In genomic region chr12:78863482-78864427, GRCh38 we compare ENCODE assay signal across 8 cellular contexts. TPM values are rescaled to one million over a fixed set of nuclear protein-coding genes. Genes with fewer than 3 reads are reported as not detected.
DNase-seq lines count a peak whose midpoint lies in the region; ATAC-seq and TF ChIP-seq lines count a peak whose summit lies in the region.

No MANE protein-coding gene starts in this region.

- H3K27ac ChIP-seq in coronary artery (no peak overlapping the region), upper lobe of left lung (no peak overlapping the region)

- peaks cover 10% of the 10 kb centered on the region for H3K4me1 Mint-ChIP-seq in stimulated activated naive CD8-positive, alpha-beta T cell treated with anti-CD3 and anti-CD28 coated beads, Interleukin-15, amount 100 ng/mL, for 72 hours

- DNase-seq in stimulated activated naive CD8-positive, alpha-beta T cell treated with anti-CD3 and anti-CD28 coated beads, Interleukin-15, Interleukin-2, amounts not matched to agents 100 U/mL and 50 U/mL, for 24 hours, result peak; percentile 4
- DNase-seq in stimulated activated naive CD8-positive, alpha-beta T cell treated with anti-CD3 and anti-CD28 coated beads, Interleukin-15, amount 100 ng/mL, for 72 hours, result no peak
- peak; percentile 95 for DNase-seq in NCI-H510A treated with DMSO at 0.1 percent for 48 hours (lab: John Stamatoyannopoulos, UW)
- DNase-seq in coronary artery (ENCODE audit: low spot score), result no peak
- DNase-seq in lower leg skin (ENCODE audit: low spot score in 2 of 2), result peak in 1 of 2 donors; percentile 85
- DNase-seq in upper lobe of left lung, result peak; percentile 43 to 88

- no peak for TF ChIP-seq CTCF in coronary artery (IDR thresholded peaks at IDR 0.05)
- TF ChIP-seq CTCF in lower leg skin (IDR thresholded peaks at IDR 0.05), result no peak
- no peak for TF ChIP-seq CTCF in upper lobe of left lung (IDR thresholded peaks at IDR 0.05)

- 1 to 2% methylated on average over 41 of the region's 41 CpGs for WGBS in lower leg skin, 2 donors
- 3 to 6% methylated on average over 23 to 41 of the region's 41 CpGs for WGBS in upper lobe of left lung, 2 donors

- ATAC-seq in stimulated activated naive CD8-positive, alpha-beta T cell treated with anti-CD3 and anti-CD28 coated beads, Interleukin-15, Interleukin-2, amounts not matched to agents 100 U/mL and 50 U/mL, for 24 hours, result no peak
- ATAC-seq in stimulated activated naive CD8-positive, alpha-beta T cell treated with anti-CD3 and anti-CD28 coated beads, Interleukin-15, amount 100 ng/mL, for 72 hours, result no peak
- ATAC-seq in HG03135 (IDR thresholded peaks at IDR 0.05; ENCODE audit: unreplicated experiment) (peak; percentile 48), upper lobe of left lung (ENCODE audit: low FRiP score in 2 of 2) (peak; percentile 73 to 85), HG03025 (IDR thresholded peaks at IDR 0.05; ENCODE audit: low FRiP score, unreplicated experiment) (no peak)

- H3K4me3 Mint-ChIP-seq in stimulated activated naive CD8-positive, alpha-beta T cell treated with anti-CD3 and anti-CD28 coated beads, Interleukin-15, amount 100 ng/mL, for 72 hours, result peak overlapping the region in 1 of 2 donors; percentile 61

- H3K27me3 Mint-ChIP-seq in stimulated activated naive CD8-positive, alpha-beta T cell treated with anti-CD3 and anti-CD28 coated beads, Interleukin-15, amount 100 ng/mL, for 72 hours, result peaks cover 28% of the 10 kb centered on the region

- peaks cover 0 to 9% (median 0%) of the 10 kb centered on the region in 4 donors for H3K27me3 ChIP-seq in upper lobe of left lung

- TF ChIP-seq POLR2A in lower leg skin (IDR thresholded peaks at IDR 0.05) (no peak), upper lobe of left lung (IDR thresholded peaks at IDR 0.05) (no peak)

- peaks cover 4 to 7% of the 10 kb centered on the region in 2 donors for H3K9me3 Mint-ChIP-seq in stimulated activated naive CD8-positive, alpha-beta T cell treated with anti-CD3 and anti-CD28 coated beads, Interleukin-15, amount 100 ng/mL, for 72 hours

- H3K27ac Mint-ChIP-seq in stimulated activated naive CD8-positive, alpha-beta T cell treated with anti-CD3 and anti-CD28 coated beads, Interleukin-15, amount 100 ng/mL, for 72 hours, result no peak overlapping the region

- peaks cover 10 to 19% (median 16%) of the 10 kb centered on the region in 4 donors for H3K4me1 ChIP-seq in upper lobe of left lung

- H3K4me3 ChIP-seq in coronary artery (peak overlapping the region; percentile 67), lower leg skin (ENCODE audit: low read depth, poor library complexity, severe bottlenecking) (peak overlapping the region; percentile 10), upper lobe of left lung (peak overlapping the region in 3 of 4 donors; percentile 36 to 48 (median 47))

- intact Hi-C loops in lower leg skin (cut with DNase I; ENCODE audit: low total_unique reads), result no loop called here

- no peaks in the 10 kb centered on the region for H3K9me3 ChIP-seq in upper lobe of left lung

- TF ChIP-seq EP300 in upper lobe of left lung (IDR thresholded peaks at IDR 0.05), result no peak

- no peaks in the 10 kb centered on the region for H3K36me3 ChIP-seq in upper lobe of left lung

RNA-seq across cellular contexts. Expression of gene SYT1, which starts 0.8 kb away (rescaled TPM):
- total RNA-seq in lower leg skin (under 1 TPM; 0.15 to 0.49 (median 0.29) TPM), upper lobe of left lung (under 1 TPM in 3 of 6 donors, not detected in 3; 0.52 to 0.67 (median 0.59) TPM)

Comparison
In these comparisons a context has a peak if more than half of its experiments do, and no peak if none do; other contexts are left out.
1. DNase-seq: peak in stimulated activated naive CD8-positive, alpha-beta T cell treated with anti-CD3 and anti-CD28 coated beads, Interleukin-15, Interleukin-2, amounts not matched to agents 100 U/mL and 50 U/mL, for 24 hours (single experiment), NCI-H510A treated with DMSO at 0.1 percent for 48 hours (single experiment) and upper lobe of left lung (2 of 2); none in stimulated activated naive CD8-positive, alpha-beta T cell treated with anti-CD3 and anti-CD28 coated beads, Interleukin-15, amount 100 ng/mL, for 72 hours (0 of 2) and coronary artery (single experiment).
2. ATAC-seq: peak in HG03135 (single experiment) and upper lobe of left lung (2 of 2); none in stimulated activated naive CD8-positive, alpha-beta T cell treated with anti-CD3 and anti-CD28 coated beads, Interleukin-15, Interleukin-2, amounts not matched to agents 100 U/mL and 50 U/mL, for 24 hours (single experiment), stimulated activated naive CD8-positive, alpha-beta T cell treated with anti-CD3 and anti-CD28 coated beads, Interleukin-15, amount 100 ng/mL, for 72 hours (single experiment) and HG03025 (single experiment).
3. H3K4me3 ChIP-seq: peak in every context shown above with its lines; median percentile 67 in coronary artery; 47 in upper lobe of left lung; 10 in lower leg skin.